9 cellular contexts compared by ENCODE assay signal in the genomic region with DNA sequence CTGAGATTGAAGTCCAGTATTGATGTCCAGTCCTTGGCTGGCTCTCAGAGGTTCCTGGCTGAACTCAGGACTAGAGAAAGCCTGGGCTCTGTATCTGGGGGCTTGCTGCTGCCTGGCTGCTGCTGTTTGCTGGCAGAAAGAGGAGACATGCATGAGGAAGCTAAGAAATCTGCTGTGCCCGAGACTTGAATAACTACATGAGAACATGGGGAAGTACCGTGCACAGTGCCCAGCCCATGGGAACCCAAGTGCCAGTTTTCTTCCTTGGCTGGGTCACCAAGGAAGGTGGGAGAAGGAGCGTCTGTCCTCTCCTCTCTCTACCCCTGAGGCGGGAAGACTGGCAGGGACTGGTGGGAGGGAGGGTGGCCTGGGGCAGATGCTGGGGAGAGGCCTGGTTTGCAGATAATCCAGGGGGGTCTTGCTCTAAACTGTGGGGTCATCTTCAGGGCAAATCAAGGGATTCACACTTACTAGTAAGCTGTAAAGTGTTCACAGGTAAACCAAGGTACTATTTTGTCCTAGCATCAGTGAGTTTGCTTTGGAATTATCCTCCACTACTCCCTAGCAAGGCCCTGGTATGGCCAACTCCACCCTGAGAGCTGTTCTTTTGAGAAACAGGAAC. TPM values are rescaled to one million over a fixed set of nuclear protein-coding genes. Genes with fewer than 3 reads are reported as not detected.
DNase-seq lines count a peak whose midpoint lies in the region; ATAC-seq and TF ChIP-seq lines count a peak whose summit lies in the region.
"Had no signal": no experiment of that assay in that cellular context is flagged by ENCODE, and none has a peak within 500 bp of the region (broad histone marks: within the 10 kb centered on the region; RNA-seq: fewer than 3 reads in every experiment).

No MANE protein-coding gene starts in this region.

- peak overlapping the region; percentile 71 for H3K27ac Mint-ChIP-seq in CD8-positive, alpha-beta T cell

- WGBS in esophagus squamous epithelium, 2 donors = 11 to 50% methylated on average over 2 of the region's 4 CpGs

- H3K27ac ChIP-seq in CD8-positive, alpha-beta T cell (ENCODE audit: low read depth, low read length) = no peak overlapping the region
- peak overlapping the region; percentile 75 for H3K27ac ChIP-seq in OCI-LY7 (ENCODE audit: low read depth, low read length, poor library complexity, severe bottlenecking)
- peak overlapping the region; percentile 69 to 89 (median 84) for H3K27ac ChIP-seq in esophagus squamous epithelium

- no peaks in the 10 kb centered on the region for H3K27me3 Mint-ChIP-seq in CD8-positive, alpha-beta T cell (ENCODE audit: low read depth)

- H3K27me3 ChIP-seq in CD8-positive, alpha-beta T cell (ENCODE audit: insufficient read depth, low read length) = no peaks in the 10 kb centered on the region
- no peaks in the 10 kb centered on the region for H3K27me3 ChIP-seq in esophagus squamous epithelium

- no peaks in the 10 kb centered on the region for H3K9me3 ChIP-seq in CD8-positive, alpha-beta T cell (ENCODE audit: low read length)
- peaks cover 20% of the 10 kb centered on the region for H3K9me3 ChIP-seq in OCI-LY7 (ENCODE audit: low read length)
- H3K9me3 ChIP-seq in esophagus squamous epithelium = peaks cover 0 to 1% (median under 1%) of the 10 kb centered on the region in 3 donors

- TF ChIP-seq CTCF in CD8-positive, alpha-beta T cell (IDR thresholded peaks at IDR 0.05) = no peak
- TF ChIP-seq CTCF in OCI-LY7 (conservative IDR thresholded peaks at IDR 0.05; ENCODE audit: low read length) (no peak), esophagus squamous epithelium (IDR thresholded peaks at IDR 0.05) (no peak)

- no peaks in the 10 kb centered on the region for H3K9me2 ChIP-seq in OCI-LY7 (ENCODE audit: insufficient read depth, low read length)

- peak overlapping the region; percentile 87 for H3K4me2 ChIP-seq in OCI-LY7 (ENCODE audit: low read length)

- peaks cover 4% of the 10 kb centered on the region for H3K36me3 Mint-ChIP-seq in CD8-positive, alpha-beta T cell

- ATAC-seq in CD8-positive, alpha-beta T cell = peak; percentile 34
- ATAC-seq in GM19455 (IDR thresholded peaks at IDR 0.05; ENCODE audit: unreplicated experiment) (no peak), HG03097 (IDR thresholded peaks at IDR 0.05; ENCODE audit: low FRiP score, unreplicated experiment) (no peak)

- H3K4me1 Mint-ChIP-seq in CD8-positive, alpha-beta T cell (ENCODE audit: low read depth) = peaks cover 38% of the 10 kb centered on the region

- CTCF ChIA-PET in CD8-positive, alpha-beta T cell (lab: Charles Lee) = interaction anchor here (1.4 to 2.4 kb wide), 3 partner anchors 9 to 588 kb away, joined by 3 to 20 read pairs (median 11); no protein-coding TSS in a partner anchor
- CTCF ChIA-PET in OCI-LY7 (lab: Charles Lee; ENCODE audit: unreplicated experiment) = interaction anchor here (0.9 to 1.1 kb wide), 2 partner anchors 9 to 118 kb away, joined by 3 to 4 read pairs; no protein-coding TSS in a partner anchor

- peaks cover 4% of the 10 kb centered on the region for H3K9me3 Mint-ChIP-seq in CD8-positive, alpha-beta T cell

- TF ChIP-seq POLR2A in esophagus squamous epithelium (IDR thresholded peaks at IDR 0.05) = no peak

- intact Hi-C loops in CD8-positive, alpha-beta T cell (cut with DNase I, micrococcal nuclease) = no loop called here
- intact Hi-C loops in OCI-LY7 (cut with micrococcal nuclease; ENCODE audit: unreplicated experiment) = loop anchor here (1.0 kb wide), 1 partner anchor 10 kb away; no protein-coding TSS in a partner anchor
- intact Hi-C loops in esophagus squamous epithelium (cut with DNase I) = no loop called here

- no peak overlapping the region for H3K4me3 ChIP-seq in CD8-positive, alpha-beta T cell (ENCODE audit: low read depth, low read length)
- peak overlapping the region; percentile 40 for H3K4me3 ChIP-seq in OCI-LY7 (ENCODE audit: low read depth, low read length, poor library complexity, severe bottlenecking)
- H3K4me3 ChIP-seq in esophagus squamous epithelium = no peak overlapping the region

- POLR2A ChIA-PET in CD8-positive, alpha-beta T cell (lab: Charles Lee) = interaction anchor here (5.7 to 17.2 kb wide), 2 partner anchors 9 to 14 kb away, joined by 30 to 641 read pairs; a partner anchor contains a TSS
- POLR2A ChIA-PET in OCI-LY7 (lab: Charles Lee) = interaction anchor here (0.6 to 7.5 kb wide), 10 partner anchors 8 to 528 kb away, joined by 3 to 58 read pairs (median 5); a partner anchor contains a TSS

- peak overlapping the region; percentile 19 for H3K4me3 Mint-ChIP-seq in CD8-positive, alpha-beta T cell

- peak overlapping the region; percentile 85 for H2AFZ ChIP-seq in OCI-LY7 (ENCODE audit: low read length)

- H3K79me2 ChIP-seq in OCI-LY7 (ENCODE audit: insufficient read depth, low read depth, low read length) = no peaks in the 10 kb centered on the region

- DNase-seq in CD8-positive, alpha-beta T cell = no peak
- DNase-seq in OCI-LY7 (ENCODE audit: low spot score) = peak; percentile 91
- DNase-seq in esophagus squamous epithelium (lab: John Stamatoyannopoulos, UW) = no peak
- DNase-seq in pons (ENCODE audit: low spot score) = peak; percentile 49
- DNase-seq in COR-L47 (lab: John Stamatoyannopoulos, UW) = no peak
- DNase-seq in ACHN = no peak
- DNase-seq: SIG-M5 had no signal

- peaks cover 15% of the 10 kb centered on the region for H3K4me1 ChIP-seq in CD8-positive, alpha-beta T cell (ENCODE audit: insufficient read depth, low read length)
- peaks cover 32% of the 10 kb centered on the region for H3K4me1 ChIP-seq in OCI-LY7 (ENCODE audit: insufficient read depth, low read length, poor library complexity, severe bottlenecking)
- peaks cover 24 to 68% (median 24%) of the 10 kb centered on the region in 3 donors for H3K4me1 ChIP-seq in esophagus squamous epithelium

- no peaks in the 10 kb centered on the region for H4K20me1 ChIP-seq in OCI-LY7 (ENCODE audit: insufficient read depth, low read length)

- no TSS peak for BruUV-seq in OCI-LY7 (replicated peaks; lab: Mats Ljungman, UMichigan)

- no peaks in the 10 kb centered on the region for H3K36me3 ChIP-seq in CD8-positive, alpha-beta T cell (ENCODE audit: insufficient read depth, low read length)
- peaks cover 13% of the 10 kb centered on the region; the same call in 1 of the 2 replicates for H3K36me3 ChIP-seq in OCI-LY7 (ENCODE audit: insufficient read depth, low read length)
- H3K36me3 ChIP-seq in esophagus squamous epithelium = no peaks in the 10 kb centered on the region

- in situ Hi-C loops in ACHN (cut with HindIII; ENCODE audit: low pct_ligation_motif_present, low pct_unique_long_range_greater_than_20kb, low sequenced_read_pairs) = loop anchor here (25.0 kb wide), 1 partner anchor 869 kb away; no protein-coding TSS in a partner anchor

RNA-seq across cellular contexts. Expression of a gene that starts 13.8 kb away (rescaled TPM):
- total RNA-seq in CD8-positive, alpha-beta T cell = 100 to 1,000 TPM; 241 to 248 TPM
- 24.2 and 25.6 TPM in 2 replicates for total RNA-seq in OCI-LY7 (2014; rRNA removed; shearing (Covaris generic))
- total RNA-seq in OCI-LY7 (2022) = 51.4 and 57.0 TPM in 2 replicates
- 100 to 1,000 TPM in 3 of 4 donors, 10 to 100 TPM in 1; 75.4 to 364 (median 152) TPM for total RNA-seq in esophagus squamous epithelium

Comparison
In these comparisons a context has a peak if more than half of its experiments do, and no peak if none do; other contexts are left out.
1. DNase-seq: peak in OCI-LY7 (single experiment) and pons (single experiment); none in CD8-positive, alpha-beta T cell (0 of 7), esophagus squamous epithelium (single experiment), COR-L47 (single experiment) and ACHN (single experiment).